10 cellular contexts compared by ENCODE assay signal in genomic region chr12:94571556-94571955, GRCh38.
A peak's percentile ranks its signal among the peaks of the same experiment; 100 is the strongest.
DNase-seq lines count a peak whose midpoint lies in the region; ATAC-seq, FAIRE-seq and TF ChIP-seq lines count a peak whose summit lies in the region.
"Had no signal": no experiment of that assay in that cellular context is flagged by ENCODE, and none has a peak within 500 bp of the region (broad histone marks: within the 10 kb centered on the region; RNA-seq: fewer than 3 reads in every experiment).

No MANE protein-coding gene starts in this region.

- H3K9me3 ChIP-seq in A549 (no peaks in the 10 kb centered on the region), vagina (no peaks in the 10 kb centered on the region)
- H3K9me3 ChIP-seq in CD8-positive, alpha-beta memory T cell (ENCODE audit: low read length), result no peaks in the 10 kb centered on the region
- H3K9me3 ChIP-seq: upper lobe of left lung had no signal

- H3K27me3 Mint-ChIP-seq in CD8-positive, alpha-beta memory T cell, result peaks cover 1 to 12% of the 10 kb centered on the region in 2 donors

- 48% methylated on average over 12 of the region's 12 CpGs for WGBS in A549 (ENCODE audit: missing lambda C conversion rate)

- no peak for FAIRE-seq in A549 (lab: Jason Lieb, UNC)

- DNase-seq in A549 (ENCODE audit: low read depth in 1 of 2, low spot score in 1 of 2) (peak; percentile 11 to 62), HK-2 (ENCODE audit: unreplicated experiment) (peak; percentile 46), amniotic epithelial cell (ENCODE audit: low read depth) (peak; percentile 88), kidney tubule cell (ENCODE audit: low spot score) (peak; percentile 93), vagina (ENCODE audit: extremely low spot score in 2 of 2) (no peak)
- DNase-seq in stimulated activated naive CD4-positive, alpha-beta T cell treated with Interleukin-2 at 50 U/mL for 16 hours (lab: John Stamatoyannopoulos, UW), result no peak
- DNase-seq in CD8-positive, alpha-beta memory T cell, result no peak
- DNase-seq: NCI-H345, upper lobe of left lung had no signal

- TF ChIP-seq POLR2A in A549 (IDR thresholded peaks at IDR 0.05; ENCODE audit: low read length) (no peak), vagina (IDR thresholded peaks at IDR 0.05) (no peak)

- no peak overlapping the region for H3K27ac Mint-ChIP-seq in CD8-positive, alpha-beta memory T cell

- H3K4me1 Mint-ChIP-seq in CD8-positive, alpha-beta memory T cell, result no peaks in the 10 kb centered on the region

- no peaks in the 10 kb centered on the region for H3K36me3 ChIP-seq in CD8-positive, alpha-beta memory T cell (ENCODE audit: insufficient read depth, low read length)
- H3K36me3 ChIP-seq in vagina, result peaks cover 0 to 15% of the 10 kb centered on the region in 2 donors

- H3K4me3 ChIP-seq in A549 (no peak overlapping the region), vagina (no peak overlapping the region)
- H3K4me3 ChIP-seq in CD8-positive, alpha-beta memory T cell (ENCODE audit: low read length), result no peak overlapping the region
- H3K4me3 ChIP-seq: upper lobe of left lung had no signal

- CTCF ChIA-PET in A549 (lab: Yijun Ruan, JAX), result interaction anchor here (0.8 to 1.3 kb wide), 2 partner anchors 11 to 1004 kb away, joined by 3 read pairs; no protein-coding TSS in a partner anchor
- CTCF ChIA-PET in CD8-positive, alpha-beta memory T cell (lab: Charles Lee), result no interaction called here

- no peak overlapping the region for H3K4me3 Mint-ChIP-seq in CD8-positive, alpha-beta memory T cell

- H3K36me3 Mint-ChIP-seq in CD8-positive, alpha-beta memory T cell, result peaks cover 0 to 6% (median 1%) of the 10 kb centered on the region in 3 donors

- H3K9me3 Mint-ChIP-seq in CD8-positive, alpha-beta memory T cell, result no peaks in the 10 kb centered on the region

- peak overlapping the region; percentile 32 for H3K4me2 ChIP-seq in A549

- no peaks in the 10 kb centered on the region for H3K27me3 ChIP-seq in CD8-positive, alpha-beta memory T cell (ENCODE audit: insufficient read depth, low read length, poor library complexity, severe bottlenecking)
- no peaks in the 10 kb centered on the region for H3K27me3 ChIP-seq in vagina
- H3K27me3 ChIP-seq: upper lobe of left lung had no signal

- TF ChIP-seq RAD21 in A549 (conservative IDR thresholded peaks at IDR 0.05 in 1 of 2, IDR thresholded peaks at IDR 0.05 in 1 of 2), result no peak

- H3K27ac ChIP-seq in A549, result no peak overlapping the region
- no peak overlapping the region for H3K27ac ChIP-seq in CD8-positive, alpha-beta memory T cell (ENCODE audit: low read depth, low read length)
- H3K27ac ChIP-seq in vagina, result no peak overlapping the region
- H3K27ac ChIP-seq: upper lobe of left lung had no signal

- TF ChIP-seq CTCF in A549 (IDR thresholded peaks at IDR 0.05), result no peak
- TF ChIP-seq CTCF in vagina (IDR thresholded peaks at IDR 0.05), result no peak

- no peak for TF ChIP-seq EP300 in A549 (IDR thresholded peaks at IDR 0.05)

- H3K4me1 ChIP-seq in A549 (peaks cover 17% of the 10 kb centered on the region), vagina (no peaks in the 10 kb centered on the region)
- no peaks in the 10 kb centered on the region for H3K4me1 ChIP-seq in CD8-positive, alpha-beta memory T cell (ENCODE audit: insufficient read depth, low read length)

- peak in 1 of 2 experiments; percentile 58; a peak in 3 of 6 replicates for ATAC-seq in A549
- no peak for ATAC-seq in GM18909 (IDR thresholded peaks at IDR 0.05; ENCODE audit: poor library complexity, unreplicated experiment)

- intact Hi-C loops in vagina (cut with DNase I), result no loop called here

- POLR2A ChIA-PET in A549 (lab: Yijun Ruan, JAX), result no interaction called here
- POLR2A ChIA-PET in CD8-positive, alpha-beta memory T cell (lab: Charles Lee), result no interaction called here

TF ChIP-seq in A549, 52 proteins besides CTCF, POLR2A, EP300 and RAD21:
- no peak for TF ChIP-seq PBX3 (IDR thresholded peaks at IDR 0.05)
- no peak for TF ChIP-seq MAX (IDR thresholded peaks at IDR 0.05)
- no peak for TF ChIP-seq ZSCAN20 (CRISPR knock-in tag; IDR thresholded peaks at IDR 0.05)
- TF ChIP-seq MYC (IDR thresholded peaks at IDR 0.05; ENCODE audit: borderline replicate concordance, low read length), result no peak
- no peak for TF ChIP-seq HDAC2 (IDR thresholded peaks at IDR 0.05)
- TF ChIP-seq CHD4 (IDR thresholded peaks at IDR 0.05; ENCODE audit: borderline replicate concordance), result no peak
- no peak for TF ChIP-seq EHMT2 (IDR thresholded peaks at IDR 0.05; ENCODE audit: low read depth)
- no peak for TF ChIP-seq FOXS1 (CRISPR knock-in tag; IDR thresholded peaks at IDR 0.05)
- no peak for TF ChIP-seq FOSB (CRISPR knock-in tag; IDR thresholded peaks at IDR 0.05)
- no peak for TF ChIP-seq NFE2L2 (conservative IDR thresholded peaks at IDR 0.05; ENCODE audit: low read length)
- TF ChIP-seq SREBF2 (IDR thresholded peaks at IDR 0.05), result no peak
- TF ChIP-seq GATA3 (IDR thresholded peaks at IDR 0.05; ENCODE audit: borderline replicate concordance), result no peak
- no peak for TF ChIP-seq REST (IDR thresholded peaks at IDR 0.05)
- TF ChIP-seq TP53 (CRISPR knock-in tag; IDR thresholded peaks at IDR 0.05), result no peak
- no peak for TF ChIP-seq CBX2 (IDR thresholded peaks at IDR 0.05; ENCODE audit: borderline replicate concordance, low read depth)
- TF ChIP-seq SMC3 (IDR thresholded peaks at IDR 0.05), result no peak

Comparison
In these comparisons a context has a peak if more than half of its experiments do, and no peak if none do; other contexts are left out.
1. DNase-seq: peak in A549 (2 of 2), HK-2 (single experiment), amniotic epithelial cell (single experiment) and kidney tubule cell (single experiment); none in stimulated activated naive CD4-positive, alpha-beta T cell treated with Interleukin-2 at 50 U/mL for 16 hours (single experiment), CD8-positive, alpha-beta memory T cell (0 of 5) and vagina (0 of 2).